8 cellular contexts compared by ENCODE assay signal in the genomic region with DNA sequence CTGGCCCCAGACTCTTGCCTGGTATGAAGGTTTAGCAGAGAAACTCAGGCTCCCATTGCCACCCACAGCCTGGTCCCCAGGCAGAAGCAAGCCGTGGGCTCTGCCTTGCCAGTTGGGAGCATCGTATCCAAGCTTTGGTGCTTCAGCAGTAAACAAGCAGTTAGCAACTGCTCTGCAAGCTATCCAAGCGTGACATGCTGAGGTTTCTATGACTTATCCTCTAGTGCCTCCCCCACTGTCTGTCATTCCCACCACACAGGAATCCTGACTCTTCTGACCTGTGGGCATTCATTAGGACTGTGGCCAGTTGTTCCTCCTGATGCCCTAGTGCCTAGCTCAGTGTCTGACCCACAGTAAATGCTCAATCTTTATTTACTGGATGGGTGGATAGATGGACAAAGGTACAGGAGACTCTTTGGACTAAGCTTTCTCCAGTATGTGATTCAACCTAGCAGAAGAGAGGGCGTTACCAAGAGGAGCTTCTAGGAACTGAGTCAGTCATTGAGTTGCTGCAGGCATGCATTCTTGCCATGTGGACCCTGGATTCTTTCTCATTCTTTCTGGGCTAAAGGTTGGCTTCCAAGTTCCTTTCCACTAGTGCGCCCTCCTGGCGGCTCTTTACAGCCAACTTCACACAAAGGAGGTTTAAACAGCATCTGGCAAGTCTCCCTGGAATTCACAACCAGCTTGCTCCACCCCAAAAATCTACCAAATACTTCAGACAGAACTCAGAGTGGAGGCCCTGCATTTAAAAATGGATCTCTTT. TPM values are rescaled to one million over a fixed set of nuclear protein-coding genes. Genes with fewer than 3 reads are reported as not detected.
A peak's percentile ranks its signal among the peaks of the same experiment; 100 is the strongest.
DNase-seq lines count a peak whose midpoint lies in the region; ATAC-seq and TF ChIP-seq lines count a peak whose summit lies in the region.
"Had no signal": no experiment of that assay in that cellular context is flagged by ENCODE, and none has a peak within 500 bp of the region (broad histone marks: within the 10 kb centered on the region; RNA-seq: fewer than 3 reads in every experiment).

No MANE protein-coding gene starts in this region.

- H3K27ac ChIP-seq in PC-3 (ENCODE audit: low read length) (peak overlapping the region; percentile 93), fibroblast of lung (ENCODE audit: insufficient read depth, low read length) (peak overlapping the region; percentile 55)

- H3K4me1 ChIP-seq in PC-3 (ENCODE audit: insufficient read depth, low read length) (peaks cover 75% of the 10 kb centered on the region), fibroblast of lung (ENCODE audit: control insufficient read depth, extremely low read depth, insufficient read depth, low read length) (peaks cover 21% of the 10 kb centered on the region)

- H3K4me3 ChIP-seq in PC-3 (ENCODE audit: low read length) (peak overlapping the region; percentile 38; the same call in 1 of the 2 replicates), fibroblast of lung (replicated peaks in 1 of 4; ENCODE audit: control extremely low read depth in 1 of 4, insufficient read depth in 1 of 4, low read depth in 3 of 4, low read length in 4 of 4) (no peak overlapping the region)

- H3K9me2 ChIP-seq in PC-3 (replicated peaks; ENCODE audit: low read length): no peaks in the 10 kb centered on the region

- H4K20me1 ChIP-seq in PC-3 (ENCODE audit: low read length) (no peaks in the 10 kb centered on the region), fibroblast of lung (ENCODE audit: control insufficient read depth, extremely low read depth, insufficient read depth, low read length) (no peaks in the 10 kb centered on the region)

- POLR2A ChIA-PET in PC-3 (lab: Charles Lee; ENCODE audit: unreplicated experiment): interaction anchor here (0.6 to 1.4 kb wide), 3 partner anchors 14 to 49 kb away, joined by 3 to 6 read pairs (median 3); partner anchors contain the start of gene EVA1A

- CTCF ChIA-PET in PC-3 (lab: Charles Lee): interaction anchor here (1.0 to 2.1 kb wide), 8 partner anchors 10 to 140 kb away, joined by 3 to 23 read pairs (median 12); partner anchors contain the start of gene EVA1A

- H3K4me2 ChIP-seq in PC-3 (ENCODE audit: low read length) (peak overlapping the region; percentile 84), fibroblast of lung (ENCODE audit: extremely low read depth, insufficient read depth, low read length) (peak overlapping the region; percentile 55)

- intact Hi-C loops in PC-3 (cut with micrococcal nuclease): loop anchor here (1.0 to 5.0 kb wide), 5 partner anchors 18 to 124 kb away; no protein-coding TSS in a partner anchor

- H3K9ac ChIP-seq in PC-3 (ENCODE audit: low read length): peak overlapping the region; percentile 47
- H3K9ac ChIP-seq in fibroblast of lung (ENCODE audit: insufficient read depth, low read length): no peak overlapping the region

- peak; percentile 66 for ATAC-seq in PC-3
- ATAC-seq in GM18517 (IDR thresholded peaks at IDR 0.05; ENCODE audit: unreplicated experiment): no peak

- DNase-seq in GM04504 (ENCODE audit: low read depth) (peak; percentile 98), PC-3 (peak; percentile 98), fibroblast of lung (ENCODE audit: low read depth in 2 of 2) (peak; percentile 85 to 99), pulmonary artery endothelial cell (ENCODE audit: low read depth, low spot score) (peak; percentile 82), AML-193 (lab: John Stamatoyannopoulos, UW) (no peak)
- no peak for DNase-seq in stimulated activated CD4-positive, alpha-beta T cell treated with anti-CD3 and anti-CD28 coated beads, Interleukin-1b, Interleukin-23, amount 100 ng/mL, for 48 hours

- H3K79me2 ChIP-seq in PC-3 (ENCODE audit: low read length): no peaks in the 10 kb centered on the region
- H3K79me2 ChIP-seq in fibroblast of lung (ENCODE audit: control insufficient read depth, insufficient read depth, low read length): no peaks in the 10 kb centered on the region

- H3K36me3 ChIP-seq in PC-3 (ENCODE audit: low read depth, low read length): no peaks in the 10 kb centered on the region
- no peaks in the 10 kb centered on the region for H3K36me3 ChIP-seq in fibroblast of lung (ENCODE audit: control insufficient read depth, insufficient read depth, low read length)

- BruUV-seq in PC-3 (replicated peaks; lab: Mats Ljungman, UMichigan): no TSS peak

- H3K27me3 ChIP-seq in PC-3 (ENCODE audit: low read length) (no peaks in the 10 kb centered on the region), fibroblast of lung (ENCODE audit: control insufficient read depth, insufficient read depth, low read length) (no peaks in the 10 kb centered on the region)

- H3K9me3 ChIP-seq in PC-3 (ENCODE audit: low read length): no peaks in the 10 kb centered on the region
- no peaks in the 10 kb centered on the region for H3K9me3 ChIP-seq in fibroblast of lung (ENCODE audit: control insufficient read depth, insufficient read depth, low read depth, low read length)

- H3F3A ChIP-seq in PC-3 (ENCODE audit: low read length, unreplicated experiment): peaks cover 12% of the 10 kb centered on the region

- peak; percentile 61 for TF ChIP-seq CTCF in PC-3 (conservative IDR thresholded peaks at IDR 0.05; ENCODE audit: low read depth, low read length)
- peak; percentile 25 to 34 for TF ChIP-seq CTCF in fibroblast of lung (conservative IDR thresholded peaks at IDR 0.05 in 1 of 2, IDR thresholded peaks at IDR 0.05 in 1 of 2; ENCODE audit: low read depth in 1 of 2, low read length in 2 of 2)

- H2AFZ ChIP-seq in PC-3 (ENCODE audit: low read length) (peak overlapping the region; percentile 46), fibroblast of lung (ENCODE audit: low read length) (no peak overlapping the region)

RNA-seq across cellular contexts. Expression of gene MRPL19, which starts 40.6 kb away (rescaled TPM):
- total RNA-seq in PC-3 (2014; rRNA removed): 81.1 and 85.9 TPM in 2 replicates
- 29.3 and 36.2 TPM in 2 replicates for total RNA-seq in fibroblast of lung
- polyA plus RNA-seq in fibroblast of lung: 39.3 and 48.0 TPM in 2 replicates
- polyA plus RNA-seq in fibroblast of lung (2012): 28.7 and 34.2 TPM in 2 replicates
- 1.8 and 6.0 TPM in 2 replicates for polyA minus RNA-seq in fibroblast of lung (ENCODE audit: low replicate concordance)
- 46.0 and 58.1 TPM in 2 replicates for total RNA-seq in pulmonary artery endothelial cell

RNA-seq across cellular contexts. Expression of gene EVA1A, which starts 45.2 kb away (rescaled TPM):
- 48.9 and 70.8 TPM in 2 replicates for total RNA-seq in PC-3 (2014; rRNA removed)
- 16.2 and 31.7 TPM in 2 replicates for total RNA-seq in fibroblast of lung
- 10.0 and 22.8 TPM in 2 replicates for polyA plus RNA-seq in fibroblast of lung
- 26.6 and 45.3 TPM in 2 replicates for polyA plus RNA-seq in fibroblast of lung (2012)
- 54.7 and 80.7 TPM in 2 replicates for polyA minus RNA-seq in fibroblast of lung (ENCODE audit: low replicate concordance)
- total RNA-seq in pulmonary artery endothelial cell: 110 and 149 TPM in 2 replicates
- total RNA-seq: T-helper 1 cell treated with Interleukin-12 subunit alpha and Interleukin-12 subunit beta and Interleukin-4 antibody, amounts not matched to agents 30 ng/mL and 1 ng/mL, for 36 hours had no signal

Comparison
In these comparisons a context has a peak if more than half of its experiments do, and no peak if none do; other contexts are left out.
1. DNase-seq: peak in GM04504 (single experiment), PC-3 (single experiment), fibroblast of lung (2 of 2) and pulmonary artery endothelial cell (single experiment); none in stimulated activated CD4-positive, alpha-beta T cell treated with anti-CD3 and anti-CD28 coated beads, Interleukin-1b, Interleukin-23, amount 100 ng/mL, for 48 hours (single experiment) and AML-193 (0 of 2).